ENCODE assay signal across 8 cellular contexts in the genomic region with DNA sequence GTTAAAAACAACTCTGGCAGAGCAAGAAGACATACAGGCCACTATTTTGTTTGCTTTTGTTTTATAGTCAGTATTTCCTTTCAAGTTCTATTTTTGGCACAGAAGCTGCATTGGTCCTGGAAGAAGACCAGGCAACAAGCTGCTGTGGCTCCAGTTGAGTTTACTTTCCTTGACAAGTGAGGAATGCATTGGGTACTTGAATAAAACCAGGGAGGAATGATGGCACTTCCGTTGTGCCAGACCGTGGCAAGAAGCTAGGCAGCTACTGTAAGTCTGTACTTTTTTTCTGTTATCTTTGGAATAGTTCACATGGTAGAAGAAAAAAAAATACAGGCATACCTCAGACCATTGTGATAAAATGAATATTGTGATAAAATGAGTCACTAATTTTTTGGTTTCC.
DNase-seq lines count a peak whose midpoint lies in the region; ATAC-seq, FAIRE-seq and TF ChIP-seq lines count a peak whose summit lies in the region.

No MANE protein-coding gene starts in this region.

- TF ChIP-seq EP300 in K562 (IDR thresholded peaks at IDR 0.05; ENCODE audit: low read length) = no peak

- H3K9me3 ChIP-seq in CD4-positive, CD25-positive, alpha-beta regulatory T cell (ENCODE audit: control insufficient read depth in 2 of 2, low read length in 2 of 2) = no peaks in the 10 kb centered on the region
- H3K9me3 ChIP-seq in K562 (replicated peaks; ENCODE audit: control insufficient read depth, insufficient read depth, low read depth, low read length) = no peaks in the 10 kb centered on the region
- no peaks in the 10 kb centered on the region; the same call in 1 of the 2 replicates for H3K9me3 ChIP-seq in OCI-LY7 (ENCODE audit: low read length)

- intact Hi-C loops in K562 (cut with micrococcal nuclease) (no loop called here), OCI-LY7 (cut with micrococcal nuclease; ENCODE audit: unreplicated experiment) (no loop called here)

- no peaks in the 10 kb centered on the region for H3K9me2 ChIP-seq in OCI-LY7 (ENCODE audit: insufficient read depth, low read length)

- H3K4me1 Mint-ChIP-seq in CD4-positive, CD25-positive, alpha-beta regulatory T cell = peaks cover 25 to 77% (median 52%) of the 10 kb centered on the region in 4 donors
- peaks cover 24% of the 10 kb centered on the region for H3K4me1 Mint-ChIP-seq in mesothelial cell of epicardium

- H3K79me2 ChIP-seq in K562 (ENCODE audit: control insufficient read depth, insufficient read depth, low read length) = peaks cover 43% of the 10 kb centered on the region
- peaks cover 98% of the 10 kb centered on the region for H3K79me2 ChIP-seq in OCI-LY7 (ENCODE audit: insufficient read depth, low read depth, low read length)

- CTCF ChIA-PET in K562 (lab: Yijun Ruan, JAX; ENCODE audit: low intra/inter-chr PET ratio) = no interaction called here
- CTCF ChIA-PET in OCI-LY7 (lab: Charles Lee; ENCODE audit: unreplicated experiment) = no interaction called here

- no peak for ATAC-seq in CD4-positive, CD25-positive, alpha-beta regulatory T cell (ENCODE audit: low read depth in 2 of 2)
- ATAC-seq in K562 (no peak), GM19463 (IDR thresholded peaks at IDR 0.05; ENCODE audit: unreplicated experiment) (no peak)

- H3K9me1 ChIP-seq in K562 (ENCODE audit: control insufficient read depth, insufficient read depth, low read length) = no peaks in the 10 kb centered on the region

- H3K27me3 Mint-ChIP-seq in CD4-positive, CD25-positive, alpha-beta regulatory T cell = no peaks in the 10 kb centered on the region
- no peaks in the 10 kb centered on the region for H3K27me3 Mint-ChIP-seq in mesothelial cell of epicardium (ENCODE audit: low read depth)

- H3K9me3 Mint-ChIP-seq in CD4-positive, CD25-positive, alpha-beta regulatory T cell = peaks cover 0 to 4% (median 0%) of the 10 kb centered on the region in 7 donors
- peaks cover 14% of the 10 kb centered on the region for H3K9me3 Mint-ChIP-seq in mesothelial cell of epicardium

- TF ChIP-seq POLR2A in K562 (conservative IDR thresholded peaks at IDR 0.05) = no peak

- in situ Hi-C loops in K562 (cut with MboI) = no loop called here

- no peaks in the 10 kb centered on the region for H3K27me3 ChIP-seq in CD4-positive, CD25-positive, alpha-beta regulatory T cell (ENCODE audit: control insufficient read depth, insufficient read depth, low read length)
- H3K27me3 ChIP-seq in K562 (ENCODE audit: control insufficient read depth in 2 of 2, insufficient read depth in 2 of 2, low read length in 2 of 2) = no peaks in the 10 kb centered on the region

- FAIRE-seq in K562 (lab: Jason Lieb, UNC) = no peak

- H3K36me3 ChIP-seq in CD4-positive, CD25-positive, alpha-beta regulatory T cell (ENCODE audit: control insufficient read depth, insufficient read depth, low read length) = peaks cover 13% of the 10 kb centered on the region
- H3K36me3 ChIP-seq in K562 (ENCODE audit: control insufficient read depth, insufficient read depth, low read length) (no peaks in the 10 kb centered on the region), OCI-LY7 (ENCODE audit: insufficient read depth, low read length) (peaks cover 62% of the 10 kb centered on the region)

- no peak overlapping the region for H3K9ac ChIP-seq in K562 (ENCODE audit: insufficient read depth in 1 of 2, low read depth in 2 of 2, low read length in 2 of 2)

- H4K20me1 ChIP-seq in K562 (replicated peaks; ENCODE audit: control insufficient read depth, insufficient read depth, low read length) (no peaks in the 10 kb centered on the region), OCI-LY7 (ENCODE audit: insufficient read depth, low read length) (no peaks in the 10 kb centered on the region)

- H2AFZ ChIP-seq in K562 (ENCODE audit: low read depth, low read length) = no peak overlapping the region
- no peak overlapping the region for H2AFZ ChIP-seq in OCI-LY7 (ENCODE audit: low read length)

- TF ChIP-seq RAD21 in K562 (CRISPR knock-in tag; conservative IDR thresholded peaks at IDR 0.05 in 1 of 2, IDR thresholded peaks at IDR 0.05 in 1 of 2) = no peak

- H3K4me2 ChIP-seq in K562 (ENCODE audit: insufficient read depth, low read length) (no peak overlapping the region), OCI-LY7 (ENCODE audit: low read length) (no peak overlapping the region)

- POLR2A ChIA-PET in K562 (lab: Yijun Ruan, JAX) (no interaction called here), OCI-LY7 (lab: Charles Lee) (interaction anchor here (0.6 to 1.7 kb wide), 3 partner anchors 9 to 12 kb away, joined by 3 to 10 read pairs (median 4); no protein-coding TSS in a partner anchor)

- no peak overlapping the region for H3K4me3 ChIP-seq in CD4-positive, CD25-positive, alpha-beta regulatory T cell (ENCODE audit: low read depth, low read length)
- H3K4me3 ChIP-seq in K562 (no peak overlapping the region), OCI-LY7 (ENCODE audit: low read depth, low read length, poor library complexity, severe bottlenecking) (no peak overlapping the region)

- TF ChIP-seq CTCF in K562 (IDR thresholded peaks at IDR 0.05 in 2 of 3, conservative IDR thresholded peaks at IDR 0.05 in 1 of 3; ENCODE audit: insufficient read depth in 2 of 3, low read depth in 1 of 3, low read length in 3 of 3) (no peak), mesothelial cell of epicardium (IDR thresholded peaks at IDR 0.05; ENCODE audit: unreplicated experiment) (no peak), OCI-LY7 (conservative IDR thresholded peaks at IDR 0.05; ENCODE audit: low read length) (no peak)

- BruUV-seq in K562 (replicated peaks; lab: Mats Ljungman, UMichigan) (no TSS peak), OCI-LY7 (replicated peaks; lab: Mats Ljungman, UMichigan) (no TSS peak)

- peaks cover 16% of the 10 kb centered on the region for H3K4me1 ChIP-seq in CD4-positive, CD25-positive, alpha-beta regulatory T cell (ENCODE audit: control insufficient read depth, insufficient read depth, low read length, poor library complexity, severe bottlenecking)
- H3K4me1 ChIP-seq in K562 (replicated peaks in 1 of 2; ENCODE audit: control insufficient read depth in 2 of 2, insufficient read depth in 2 of 2, low read length in 2 of 2) (peaks cover 12 to 21% of the 10 kb centered on the region in 2 experiments; a peak in 3 of 5 replicates), OCI-LY7 (ENCODE audit: insufficient read depth, low read length, poor library complexity, severe bottlenecking) (peaks cover 53% of the 10 kb centered on the region)

- peak overlapping the region; percentile 38 to 88 (median 76) for H3K27ac Mint-ChIP-seq in CD4-positive, CD25-positive, alpha-beta regulatory T cell
- peak overlapping the region; percentile 82 for H3K27ac Mint-ChIP-seq in mesothelial cell of epicardium

- H3K4me3 Mint-ChIP-seq in CD4-positive, CD25-positive, alpha-beta regulatory T cell = no peak overlapping the region
- no peak overlapping the region for H3K4me3 Mint-ChIP-seq in mesothelial cell of epicardium

- peaks cover 37% of the 10 kb centered on the region for H3K36me3 Mint-ChIP-seq in CD4-positive, CD25-positive, alpha-beta regulatory T cell
- peaks cover 28% of the 10 kb centered on the region for H3K36me3 Mint-ChIP-seq in mesothelial cell of epicardium

- 45% methylated on average over 2 of the region's 2 CpGs for WGBS in K562 (ENCODE audit: insufficient coverage, low coverage, missing lambda C conversion rate)

- H3K27ac ChIP-seq in CD4-positive, CD25-positive, alpha-beta regulatory T cell (ENCODE audit: insufficient read depth, low read length, poor library complexity, severe bottlenecking) = no peak overlapping the region
- H3K27ac ChIP-seq in K562 (ENCODE audit: extremely low read depth, low read depth, low read length) (0 out of 3 replicates have a peak overlapping the region, but pooled peaks have one; percentile 49), OCI-LY7 (ENCODE audit: low read depth, low read length, poor library complexity, severe bottlenecking) (no peak overlapping the region)

- no peak for DNase-seq in CD4-positive, CD25-positive, alpha-beta regulatory T cell
- DNase-seq in M059J (ENCODE audit: low read depth) (peak; percentile 99), K562 (ENCODE audit: extremely low read depth in 1 of 4, low spot score in 3 of 4) (no peak), mesothelial cell of epicardium (ENCODE audit: low spot score in 2 of 2, unreplicated experiment in 2 of 2) (no peak), OCI-LY7 (ENCODE audit: low spot score) (no peak), NCI-H82 (lab: John Stamatoyannopoulos, UW) (no peak), SKM-1 (lab: John Stamatoyannopoulos, UW; ENCODE audit: unreplicated experiment) (no peak)

TF ChIP-seq in K562, 482 proteins besides CTCF, POLR2A, EP300 and RAD21:
- TF ChIP-seq SAFB (IDR thresholded peaks at IDR 0.05; ENCODE audit: borderline replicate concordance, low read depth, low read length) (no peak), ZBTB11 (CRISPR knock-in tag; IDR thresholded peaks at IDR 0.05) (peak in 1 of 3 experiments; percentile 49; a peak in 1 of 6 replicates), MEF2A (IDR thresholded peaks at IDR 0.05; ENCODE audit: control insufficient read depth, low read depth, low read length) (peak; percentile 64; the same call in 1 of the 2 replicates), ZNF445 (CRISPR knock-in tag; IDR thresholded peaks at IDR 0.05; ENCODE audit: low read depth) (no peak), ZNF561 (CRISPR knock-in tag; conservative IDR thresholded peaks at IDR 0.05) (no peak)
